8 cellular contexts compared by ENCODE assay signal in genomic region chr2:232876071-232876977, GRCh38. TPM values are rescaled to one million over a fixed set of nuclear protein-coding genes. Genes with fewer than 3 reads are reported as not detected.
DNase-seq lines count a peak whose midpoint lies in the region; ATAC-seq and TF ChIP-seq lines count a peak whose summit lies in the region.

No MANE protein-coding gene starts in this region.

- TF ChIP-seq POLR2A in sigmoid colon (IDR thresholded peaks at IDR 0.05), result no peak

- TF ChIP-seq CTCF in sigmoid colon (IDR thresholded peaks at IDR 0.05), result no peak

- TF ChIP-seq EP300 in sigmoid colon (IDR thresholded peaks at IDR 0.05), result no peak

- H3K9me3 ChIP-seq in iPS DF 6.9 (ENCODE audit: control insufficient read depth, insufficient read depth, low read length) (no peaks in the 10 kb centered on the region), sigmoid colon (no peaks in the 10 kb centered on the region)

- no peak for DNase-seq in activated CD4-positive, CD25-positive, alpha-beta regulatory T cell treated with anti-CD3 and anti-CD28 coated beads, Interleukin-2, amount 50 U/mL, for 72 hours
- DNase-seq in NCI-H1417 (lab: John Stamatoyannopoulos, UW), result peak; percentile 17 to 77 (median 75)
- DNase-seq in iPS DF 6.9 (ENCODE audit: low read depth, low spot score), result no peak
- DNase-seq in sigmoid colon, result peak; percentile 36
- DNase-seq in amniotic stem cell (lab: John Stamatoyannopoulos, UW), result no peak

- H3K4me1 ChIP-seq in iPS DF 6.9 (ENCODE audit: control insufficient read depth, insufficient read depth, low read length), result no peaks in the 10 kb centered on the region
- peaks cover 0 to 20% (median 16%) of the 10 kb centered on the region in 4 donors for H3K4me1 ChIP-seq in sigmoid colon

- H3K27me3 ChIP-seq in iPS DF 6.9 (ENCODE audit: control insufficient read depth, insufficient read depth, low read length) (peaks cover 9% of the 10 kb centered on the region; the same call in 1 of the 2 replicates), sigmoid colon (peaks cover 17 to 28% (median 24%) of the 10 kb centered on the region in 3 donors)

- ATAC-seq in activated CD4-positive, CD25-positive, alpha-beta regulatory T cell treated with anti-CD3 and anti-CD28 coated beads, Interleukin-2, amount 50 U/mL, for 24 hours, result peak; percentile 34 to 49
- no peak for ATAC-seq in HG02970 (IDR thresholded peaks at IDR 0.05; ENCODE audit: low FRiP score, unreplicated experiment)

- H3K27ac ChIP-seq in angular gyrus (ENCODE audit: low read depth, low read length) (peak overlapping the region; percentile 87), iPS DF 6.9 (ENCODE audit: low read length) (no peak overlapping the region), sigmoid colon (peak overlapping the region in 1 of 4 donors; percentile 22)

- no peaks in the 10 kb centered on the region; the same call in 1 of the 2 replicates for H3K36me3 ChIP-seq in iPS DF 6.9 (ENCODE audit: control insufficient read depth, insufficient read depth, low read length)
- H3K36me3 ChIP-seq in sigmoid colon, result no peaks in the 10 kb centered on the region

- WGBS in iPS DF 6.9 (ENCODE audit: insufficient coverage, insufficient read length), result no CpG with 5 or more reads among the region's 129 CpGs
- 1% methylated on average over 129 of the region's 129 CpGs for whole genome bisulfite sequencing in sigmoid colon, 2 donors

- intact Hi-C loops in sigmoid colon (cut with DNase I), result no loop called here

- H3K4me3 ChIP-seq in iPS DF 6.9 (ENCODE audit: low read length), result peak overlapping the region; percentile 74
- peak overlapping the region in 3 of 4 donors; percentile 36 to 49 (median 48) for H3K4me3 ChIP-seq in sigmoid colon

RNA-seq across cellular contexts. Expression of gene SNORC, which starts 6.3 kb away (rescaled TPM):
- total RNA-seq in sigmoid colon, result 1 to 10 TPM in 2 of 4 donors, under 1 TPM in 2; under 0.01 to 1.9 (median 0.71) TPM
- polyA plus RNA-seq in sigmoid colon, result 10 to 100 TPM in 1 of 3 donors, 1 to 10 TPM in 2; 7.2 to 13.2 (median 8.8) TPM

Comparison
In these comparisons a context has a peak if more than half of its experiments do, and no peak if none do; other contexts are left out.
1. DNase-seq: peak in NCI-H1417 (3 of 3) and sigmoid colon (single experiment); none in activated CD4-positive, CD25-positive, alpha-beta regulatory T cell treated with anti-CD3 and anti-CD28 coated beads, Interleukin-2, amount 50 U/mL, for 72 hours (single experiment), iPS DF 6.9 (single experiment) and amniotic stem cell (single experiment).